Comparison of ENCODE assay signal across 23 cellular contexts in the genomic region with DNA sequence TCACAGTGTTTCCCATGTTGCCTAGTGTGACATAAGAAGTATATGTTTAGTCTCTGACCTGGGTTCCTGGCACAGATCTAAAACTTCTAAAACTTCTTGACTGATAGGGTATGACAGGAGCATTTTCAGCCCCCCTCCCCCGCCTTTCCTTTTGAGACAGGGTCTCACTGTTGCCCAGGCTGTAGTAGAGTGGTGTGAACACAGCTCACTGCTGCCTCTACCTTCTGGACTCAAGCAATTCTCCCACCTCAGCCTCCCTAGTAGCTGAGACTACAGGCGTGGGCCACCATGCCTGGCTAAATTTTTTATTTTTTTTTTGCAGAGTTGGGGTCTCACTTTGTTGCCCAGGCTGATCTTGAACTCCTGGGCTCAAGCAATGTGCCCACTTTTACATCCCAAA.
"Had no signal": no experiment of that assay in that cellular context is flagged by ENCODE, and none has a peak within 500 bp of the region (broad histone marks: within the 10 kb centered on the region; RNA-seq: fewer than 3 reads in every experiment).

No MANE protein-coding gene starts in this region.

- H3K27me3 ChIP-seq: SJSA1 had no signal

- H3K27ac ChIP-seq: SJSA1, SK-N-MC had no signal

- FAIRE-seq: HepG2, RCC 7860 had no signal

- H3K4me1 ChIP-seq: SJSA1 had no signal

- DNase-seq: IMR-90, Kasumi-1, KG1, MM.1S, NCI-H1092 treated with DMSO at 0.1 percent for 48 hours, NCI-H1436, NCI-H187, NCI-H2029, NCI-H2081 treated with DMSO at 0.1 percent for 48 hours, NCI-H2171, NCI-H226, NCI-H446, NCI-H510A, NCI-H524 treated with DMSO at 0.1 percent for 48 hours, NCI-H69, NCI-H774, Right ventricle myocardium superior, RPMI8226, SIG-M5 had no signal

- H3K9me3 ChIP-seq: SJSA1 had no signal

- ATAC-seq: HepG2 had no signal

- H3K4me3 ChIP-seq: SJSA1, SK-N-MC had no signal
